Comparison of ENCODE assay signal across 8 cellular contexts in the genomic region with DNA sequence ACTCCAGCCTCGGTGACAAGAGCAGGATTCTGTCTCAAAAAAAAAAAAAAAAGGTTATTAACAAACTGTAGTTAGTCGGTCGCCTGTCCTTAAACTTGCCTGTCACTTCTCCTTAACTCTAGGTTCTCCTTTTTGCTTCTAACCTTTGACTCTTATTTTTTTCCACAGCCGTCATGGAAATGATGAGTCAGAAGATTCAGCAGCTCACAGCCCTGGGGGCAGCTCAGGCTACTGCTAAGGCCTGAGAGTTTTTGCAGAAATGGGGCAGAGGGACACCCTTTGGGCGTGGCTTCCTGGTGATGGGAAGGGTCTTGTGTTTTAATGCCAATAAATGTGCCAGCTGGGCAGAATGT. TPM values are rescaled to one million over a fixed set of nuclear protein-coding genes. Genes with fewer than 3 reads are reported as not detected.
DNase-seq lines count a peak whose midpoint lies in the region; ATAC-seq, FAIRE-seq and TF ChIP-seq lines count a peak whose summit lies in the region.

No MANE protein-coding gene starts in this region.

- peaks cover 41% of the 10 kb centered on the region for H3K4me1 Mint-ChIP-seq in mesothelial cell of epicardium

- H3K9me3 Mint-ChIP-seq in mesothelial cell of epicardium: no peaks in the 10 kb centered on the region

- FAIRE-seq in GM19239 (lab: Jason Lieb, UNC): no peak

- H3K27me3 ChIP-seq in thoracic aorta (replicated peaks; ENCODE audit: insufficient read depth): no peaks in the 10 kb centered on the region

- peak overlapping the region; percentile 92 for H3K27ac Mint-ChIP-seq in mesothelial cell of epicardium

- H3K9me3 ChIP-seq in thoracic aorta: no peaks in the 10 kb centered on the region

- ATAC-seq in thoracic aorta (ENCODE audit: insufficient number of reproducible peaks, low FRiP score, low read depth): no peak

- H3K36me3 ChIP-seq in thoracic aorta: no peaks in the 10 kb centered on the region

- no peaks in the 10 kb centered on the region for H3K27me3 Mint-ChIP-seq in mesothelial cell of epicardium (ENCODE audit: low read depth)

- H3K4me1 ChIP-seq in thoracic aorta (ENCODE audit: control insufficient read depth in 1 of 2, low read depth in 2 of 2): peaks cover 28 to 77% of the 10 kb centered on the region in 2 donors

- H3K27ac ChIP-seq in thoracic aorta: peak overlapping the region; percentile 52 to 54

- peak; percentile 33 for DNase-seq in NCI-H146 (lab: John Stamatoyannopoulos, UW)
- no peak for DNase-seq in NCI-H146 treated with DMSO at 0.1 percent for 48 hours (lab: John Stamatoyannopoulos, UW; ENCODE audit: unreplicated experiment)
- DNase-seq in T follicular helper cell (ENCODE audit: low read depth): peak; percentile 20
- DNase-seq in dedifferentiated amniotic fluid mesenchymal stem cell (ENCODE audit: extremely low spot score): peak; percentile 58
- no peak for DNase-seq in mesothelial cell of epicardium (ENCODE audit: low spot score in 2 of 2, unreplicated experiment in 2 of 2)
- no peak for DNase-seq in thoracic aorta (ENCODE audit: low spot score)
- DNase-seq in GM19239 (ENCODE audit: insufficient read length, low spot score): no peak
- DNase-seq in NCI-H748 (lab: John Stamatoyannopoulos, UW; ENCODE audit: unreplicated experiment): no peak

- TF ChIP-seq CTCF in mesothelial cell of epicardium (IDR thresholded peaks at IDR 0.05; ENCODE audit: unreplicated experiment) (no peak), thoracic aorta (IDR thresholded peaks at IDR 0.05) (no peak)

- peak overlapping the region; percentile 94 for H3K4me3 Mint-ChIP-seq in mesothelial cell of epicardium

- H3K4me3 ChIP-seq in thoracic aorta: peak overlapping the region; percentile 79

- H3K36me3 Mint-ChIP-seq in mesothelial cell of epicardium: peaks cover 14% of the 10 kb centered on the region

RNA-seq across cellular contexts. Expression of a gene that starts 0.4 kb away (rescaled TPM):
- 50.1 to 55.9 TPM (median 53.8 TPM) in 3 replicates for total RNA-seq in mesothelial cell of epicardium
- total RNA-seq in thoracic aorta: 10 to 100 TPM; 23.4 to 49.4 TPM

RNA-seq across cellular contexts. Expression of a gene that starts 3.7 kb away (rescaled TPM):
- 328 to 339 TPM (median 338 TPM) in 3 replicates for total RNA-seq in mesothelial cell of epicardium
- 100 to 1,000 TPM; 305 to 445 TPM for total RNA-seq in thoracic aorta

RNA-seq across cellular contexts. Expression of a gene that starts 22.3 kb away (rescaled TPM):
- total RNA-seq in mesothelial cell of epicardium: 77.2 to 85.4 TPM (median 84.8 TPM) in 3 replicates
- total RNA-seq in thoracic aorta: 10 to 100 TPM; 43.2 to 64.2 TPM

RNA-seq across cellular contexts. Expression of a gene that starts 31.0 kb away (rescaled TPM):
- 15.7 to 20.8 TPM (median 15.9 TPM) in 3 replicates for total RNA-seq in mesothelial cell of epicardium
- under 1 TPM; 0.78 to 0.95 TPM for total RNA-seq in thoracic aorta

RNA-seq across cellular contexts. Expression of a gene that starts 37.1 kb away (rescaled TPM):
- 0.27 to 0.62 TPM (median 0.47 TPM) in 3 replicates for total RNA-seq in mesothelial cell of epicardium
- total RNA-seq in thoracic aorta: not detected

Comparison
In these comparisons a context has a peak if more than half of its experiments do, and no peak if none do; other contexts are left out.
1. DNase-seq: peak in NCI-H146 (single experiment), T follicular helper cell (single experiment) and dedifferentiated amniotic fluid mesenchymal stem cell (single experiment); none in NCI-H146 treated with DMSO at 0.1 percent for 48 hours (single experiment), mesothelial cell of epicardium (0 of 2), thoracic aorta (single experiment), GM19239 (single experiment) and NCI-H748 (single experiment).